ENCODE assay signal across 28 cellular contexts in the genomic region with DNA sequence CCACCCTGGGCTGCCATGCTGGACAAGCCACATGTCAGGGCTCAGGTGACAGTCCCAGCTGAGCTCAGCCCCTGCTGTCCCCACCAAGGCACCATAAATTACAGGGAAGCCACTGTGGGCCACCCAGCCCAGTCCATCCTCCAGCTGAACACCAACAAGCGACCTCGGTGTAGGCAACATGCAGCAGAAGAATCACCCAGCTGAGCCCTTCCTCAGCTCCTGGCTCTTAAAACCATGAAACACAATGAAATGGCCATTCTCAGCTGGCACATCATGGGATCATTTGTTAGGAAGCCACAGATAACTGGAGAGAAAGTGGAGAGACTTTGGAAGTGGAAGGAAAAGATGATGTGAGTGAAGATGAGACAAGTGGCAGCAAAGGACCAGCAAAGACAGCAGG.
"Had no signal": no experiment of that assay in that cellular context is flagged by ENCODE, and none has a peak within 500 bp of the region (broad histone marks: within the 10 kb centered on the region; RNA-seq: fewer than 3 reads in every experiment).

No MANE protein-coding gene starts in this region.

- H3K27me3 ChIP-seq: colonic mucosa had no signal

- H3K27ac ChIP-seq: colonic mucosa, coronary artery, dorsolateral prefrontal cortex, epithelial cell of prostate, esophagus muscularis mucosa, esophagus squamous epithelium, foreskin keratinocyte, gastrocnemius medialis, gastroesophageal sphincter, heart left ventricle, heart right ventricle had no signal

- H3K4me3 Mint-ChIP-seq: dendritic cell treated with granulocyte-macrophage colony-stimulating factor and Interleukin-4, amounts not matched to agents 40 ng/mL and 50 ng/mL, for 4 days; effector memory CD8-positive, alpha-beta T cell; endodermal cell had no signal

- H3K9me3 Mint-ChIP-seq: effector memory CD8-positive, alpha-beta T cell had no signal

- ATAC-seq: effector memory CD8-positive, alpha-beta T cell; esophagus mucosa; foreskin keratinocyte; gastrocnemius medialis; gastroesophageal sphincter; heart left ventricle; heart right ventricle had no signal

- H3K4me1 ChIP-seq: colonic mucosa, esophagus muscularis mucosa, foreskin keratinocyte, gastrocnemius medialis, gastroesophageal sphincter had no signal

- H3K4me3 ChIP-seq: colonic mucosa, coronary artery, dorsolateral prefrontal cortex, esophagus muscularis mucosa, esophagus squamous epithelium, gastrocnemius medialis, gastroesophageal sphincter, heart left ventricle, heart right ventricle had no signal

- H3K4me1 Mint-ChIP-seq: endodermal cell had no signal

- H3K27ac Mint-ChIP-seq: dendritic cell treated with granulocyte-macrophage colony-stimulating factor and Interleukin-4, amounts not matched to agents 40 ng/mL and 50 ng/mL, for 4 days; effector memory CD8-positive, alpha-beta T cell; endodermal cell had no signal

- H3K9me3 ChIP-seq: colonic mucosa, gastrocnemius medialis had no signal

- H3K36me3 ChIP-seq: colonic mucosa, esophagus muscularis mucosa, esophagus squamous epithelium, gastrocnemius medialis, heart left ventricle, heart right ventricle had no signal

- FAIRE-seq: colon, endometrium, endothelial cell of umbilical vein, frontal cortex had no signal

- DNase-seq: colonic mucosa; cortex of kidney; dermis blood vessel endothelial cell; dorsolateral prefrontal cortex; effector CD4-positive, alpha-beta T cell; effector CD8-positive, alpha-beta T cell; effector memory CD4-positive, alpha-beta T cell; effector memory CD8-positive, alpha-beta T cell; endodermal cell; erythroblast; esophagus squamous epithelium; foreskin fibroblast; foreskin keratinocyte; foreskin melanocyte; gastrocnemius medialis; glutamatergic neuron; heart left ventricle; heart right ventricle had no signal
